19 cellular contexts compared by ENCODE assay signal in genomic region chr11:56782167-56782847, GRCh38. TPM values are rescaled to one million over a fixed set of nuclear protein-coding genes. Genes with fewer than 3 reads are reported as not detected.
DNase-seq lines count a peak whose midpoint lies in the region; ATAC-seq and TF ChIP-seq lines count a peak whose summit lies in the region.
"Had no signal": no experiment of that assay in that cellular context is flagged by ENCODE, and none has a peak within 500 bp of the region (broad histone marks: within the 10 kb centered on the region; RNA-seq: fewer than 3 reads in every experiment).

No MANE protein-coding gene starts in this region.

- no peak for TF ChIP-seq CTCF in coronary artery (IDR thresholded peaks at IDR 0.05)

- DNase-seq in NOMO-1 treated with DMSO at 0.1 percent for 48 hours (lab: John Stamatoyannopoulos, UW; ENCODE audit: unreplicated experiment) (peak; percentile 31), NOMO-1 treated with dmso at 0.1 percent for 144 hours (lab: John Stamatoyannopoulos, UW; ENCODE audit: unreplicated experiment) (no peak), coronary artery (ENCODE audit: low spot score) (no peak)
- DNase-seq in natural killer cell treated with Interleukin-12 subunit alpha and Interleukin-12 subunit beta and Interleukin-15 and Interleukin-18, amount 100 ng/mL, for 72 hours (ENCODE audit: low spot score), result no peak
- DNase-seq in stimulated activated CD4-positive, alpha-beta T cell treated with anti-CD3 and anti-CD28 coated beads, Interleukin-4, amount 100 ng/mL, for 1 hour, result no peak
- DNase-seq: activated CD4-positive, alpha-beta T cell treated with anti-CD3 and anti-CD28 coated beads for 1 hour; activated CD8-positive, alpha-beta memory T cell treated with anti-CD3 and anti-CD28 coated beads, Interleukin-2, amount 50 U/mL, for 48 hours; activated naive CD8-positive, alpha-beta T cell treated with anti-CD3 and anti-CD28 coated beads, Interleukin-2, amount 50 U/mL, for 24 hours; NCI-H2107; pancreas; stimulated activated CD4-positive, alpha-beta T cell treated with anti-CD3 and anti-CD28 coated beads, Interleukin-12 subunit alpha, Interleukin-12 subunit beta, amount 100 ng/mL, for 4 hours had no signal

- no peak overlapping the region for H3K27ac Mint-ChIP-seq in stimulated activated memory B cell treated with anti-CD40 and anti-IgM and Interleukin-4, amounts not matched to agents 10 μg/mL and 1 μg/mL and 100 μg/mL, for 72 hours
- no peak overlapping the region for H3K27ac Mint-ChIP-seq in natural killer cell treated with Interleukin-12 subunit alpha and Interleukin-12 subunit beta and Interleukin-15 and Interleukin-18, amount 100 ng/mL, for 72 hours
- H3K27ac Mint-ChIP-seq: activated naive CD8-positive, alpha-beta T cell treated with anti-CD3 and anti-CD28 coated beads, Interleukin-2, amount 50 U/mL, for 24 hours; CD14-positive monocyte had no signal

- no peak overlapping the region for H3K4me3 ChIP-seq in coronary artery
- H3K4me3 ChIP-seq: pancreas had no signal

- no peaks in the 10 kb centered on the region for H3K9me3 Mint-ChIP-seq in stimulated activated memory B cell treated with anti-CD40 and anti-IgM and Interleukin-4, amounts not matched to agents 10 μg/mL and 1 μg/mL and 100 μg/mL, for 72 hours
- no peaks in the 10 kb centered on the region for H3K9me3 Mint-ChIP-seq in natural killer cell treated with Interleukin-12 subunit alpha and Interleukin-12 subunit beta and Interleukin-15 and Interleukin-18, amount 100 ng/mL, for 72 hours
- H3K9me3 Mint-ChIP-seq: activated naive CD8-positive, alpha-beta T cell treated with anti-CD3 and anti-CD28 coated beads, Interleukin-2, amount 50 U/mL, for 24 hours; CD14-positive monocyte had no signal

- H3K4me3 Mint-ChIP-seq in stimulated activated memory B cell treated with anti-CD40 and anti-IgM and Interleukin-4, amounts not matched to agents 10 μg/mL and 1 μg/mL and 100 μg/mL, for 72 hours, result no peak overlapping the region
- H3K4me3 Mint-ChIP-seq in natural killer cell treated with Interleukin-12 subunit alpha and Interleukin-12 subunit beta and Interleukin-15 and Interleukin-18, amount 100 ng/mL, for 72 hours, result no peak overlapping the region
- H3K4me3 Mint-ChIP-seq: activated naive CD8-positive, alpha-beta T cell treated with anti-CD3 and anti-CD28 coated beads, Interleukin-2, amount 50 U/mL, for 24 hours; CD14-positive monocyte had no signal

- no peaks in the 10 kb centered on the region for H3K4me1 Mint-ChIP-seq in stimulated activated memory B cell treated with anti-CD40 and anti-IgM and Interleukin-4, amounts not matched to agents 10 μg/mL and 1 μg/mL and 100 μg/mL, for 72 hours
- no peaks in the 10 kb centered on the region for H3K4me1 Mint-ChIP-seq in natural killer cell treated with Interleukin-12 subunit alpha and Interleukin-12 subunit beta and Interleukin-15 and Interleukin-18, amount 100 ng/mL, for 72 hours (ENCODE audit: low read depth in 2 of 2)
- H3K4me1 Mint-ChIP-seq: activated naive CD8-positive, alpha-beta T cell treated with anti-CD3 and anti-CD28 coated beads, Interleukin-2, amount 50 U/mL, for 24 hours; CD14-positive monocyte had no signal

- peak; percentile 76 for ATAC-seq in HG02759 (IDR thresholded peaks at IDR 0.05; ENCODE audit: unreplicated experiment)
- ATAC-seq in HG03460 (IDR thresholded peaks at IDR 0.05; ENCODE audit: unreplicated experiment), result peak; percentile 69
- peak; percentile 55 for ATAC-seq in stimulated activated memory B cell treated with anti-CD40 and anti-IgM and Interleukin-4, amounts not matched to agents 10 μg/mL and 1 μg/mL and 100 μg/mL, for 72 hours
- no peak for ATAC-seq in natural killer cell treated with Interleukin-12 subunit alpha and Interleukin-12 subunit beta and Interleukin-15 and Interleukin-18, amount 100 ng/mL, for 72 hours
- ATAC-seq: activated naive CD8-positive, alpha-beta T cell treated with anti-CD3 and anti-CD28 coated beads, Interleukin-2, amount 50 U/mL, for 24 hours; pancreas had no signal

- H3K27me3 Mint-ChIP-seq in stimulated activated memory B cell treated with anti-CD40 and anti-IgM and Interleukin-4, amounts not matched to agents 10 μg/mL and 1 μg/mL and 100 μg/mL, for 72 hours, result no peaks in the 10 kb centered on the region
- H3K27me3 Mint-ChIP-seq in natural killer cell treated with Interleukin-12 subunit alpha and Interleukin-12 subunit beta and Interleukin-15 and Interleukin-18, amount 100 ng/mL, for 72 hours, result no peaks in the 10 kb centered on the region
- H3K27me3 Mint-ChIP-seq: activated naive CD8-positive, alpha-beta T cell treated with anti-CD3 and anti-CD28 coated beads, Interleukin-2, amount 50 U/mL, for 24 hours had no signal

- H3K27ac ChIP-seq in coronary artery, result no peak overlapping the region
- H3K27ac ChIP-seq: 22Rv1, pancreas had no signal

- H3K36me3 Mint-ChIP-seq in stimulated activated memory B cell treated with anti-CD40 and anti-IgM and Interleukin-4, amounts not matched to agents 10 μg/mL and 1 μg/mL and 100 μg/mL, for 72 hours, result no peaks in the 10 kb centered on the region
- H3K36me3 Mint-ChIP-seq in natural killer cell treated with Interleukin-12 subunit alpha and Interleukin-12 subunit beta and Interleukin-15 and Interleukin-18, amount 100 ng/mL, for 72 hours, result no peaks in the 10 kb centered on the region
- H3K36me3 Mint-ChIP-seq: CD14-positive monocyte had no signal

RNA-seq across cellular contexts. Expression of gene OR9G4, which starts 33.8 kb away (rescaled TPM):
- not detected for total RNA-seq in natural killer cell treated with Interleukin-12 subunit alpha and Interleukin-12 subunit beta and Interleukin-15 and Interleukin-18, amount 100 ng/mL, for 72 hours
- total RNA-seq: Daoy, endothelial cell of umbilical vein, glomerular endothelial cell, pancreas had no signal

Comparison
In these comparisons a context has a peak if more than half of its experiments do, and no peak if none do; other contexts are left out.
1. ATAC-seq: peak in HG02759 (single experiment), HG03460 (single experiment) and stimulated activated memory B cell treated with anti-CD40 and anti-IgM and Interleukin-4, amounts not matched to agents 10 μg/mL and 1 μg/mL and 100 μg/mL, for 72 hours (single experiment); none in natural killer cell treated with Interleukin-12 subunit alpha and Interleukin-12 subunit beta and Interleukin-15 and Interleukin-18, amount 100 ng/mL, for 72 hours (0 of 2).